1 cellular context compared by ENCODE assay signal in genomic region chr5:83026507-83026906, GRCh38.
TF ChIP-seq lines count a peak whose summit lies in the region.

No MANE protein-coding gene starts in this region.

TF ChIP-seq in GM12878, 131 proteins besides CTCF, POLR2A, EP300 and RAD21:
- peak; percentile 33; the same call in 1 of the 2 replicates for TF ChIP-seq SPI1 (IDR thresholded peaks at IDR 0.05; ENCODE audit: borderline replicate concordance, insufficient read depth, low read depth, low read length)
- no peak for TF ChIP-seq PKNOX1 (IDR thresholded peaks at IDR 0.05)
- peak; percentile 29; the same call in 1 of the 2 replicates for TF ChIP-seq BCL11A (IDR thresholded peaks at IDR 0.05; ENCODE audit: low read depth, low read length)
- TF ChIP-seq ZNF622 (IDR thresholded peaks at IDR 0.05), result no peak
- peak; percentile 38; the same call in 1 of the 2 replicates for TF ChIP-seq RUNX3 (IDR thresholded peaks at IDR 0.05; ENCODE audit: low read length)
- no peak for TF ChIP-seq HDGF (IDR thresholded peaks at IDR 0.05)
- no peak for TF ChIP-seq HDAC2 (IDR thresholded peaks at IDR 0.05)
- peak; percentile 56 for TF ChIP-seq JUNB (IDR thresholded peaks at IDR 0.05)
- peak; percentile 33; the same call in 1 of the 2 replicates for TF ChIP-seq MTA2 (IDR thresholded peaks at IDR 0.05; ENCODE audit: low read depth)
- TF ChIP-seq FOXM1 (IDR thresholded peaks at IDR 0.05; ENCODE audit: low read depth, low read length), result 0 out of 2 replicates have a peak, but pooled peaks have one; percentile 20
- TF ChIP-seq SP1 (IDR thresholded peaks at IDR 0.05; ENCODE audit: low read depth, low read length), result no peak
